In genomic region chr11:21495879-21496278, GRCh38 we compare ENCODE assay signal across 22 cellular contexts.
DNase-seq lines count a peak whose midpoint lies in the region; ATAC-seq, FAIRE-seq and TF ChIP-seq lines count a peak whose summit lies in the region.
"Had no signal": no experiment of that assay in that cellular context is flagged by ENCODE, and none has a peak within 500 bp of the region (broad histone marks: within the 10 kb centered on the region; RNA-seq: fewer than 3 reads in every experiment).

No MANE protein-coding gene starts in this region.

- 2% methylated on average over 1 of the region's 1 CpG for WGBS in HepG2 (ENCODE audit: low lambda C conversion rate)
- WGBS in right lobe of liver (ENCODE audit: insufficient coverage, low coverage, low lambda C conversion rate, missing lambda C conversion rate), result 44% methylated on average over 1 of the region's 1 CpG

- no peak overlapping the region for H3K4me2 ChIP-seq in HepG2 (ENCODE audit: low read depth, low read length)
- H3K4me2 ChIP-seq: A549; BLaER1 treated with 17β-estradiol and CSF1 and Interleukin-3, amounts not matched to agents 10 nM and 100 nM had no signal

- DNase-seq in HepG2 (ENCODE audit: low spot score), result no peak
- DNase-seq in right lobe of liver, result no peak
- DNase-seq in frontal cortex (ENCODE audit: low spot score in 2 of 2), result no peak
- DNase-seq in MCF 10A (ENCODE audit: unreplicated experiment), result no peak
- DNase-seq: AML-193; Caco-2; Calu3; CD4-positive, alpha-beta T cell; CD8-positive, alpha-beta T cell; DMS79 treated with DMSO at 0.1 percent for 48 hours; GF-D8 had no signal

- ATAC-seq in HepG2 (no peak), right lobe of liver (no peak), GM18907 (IDR thresholded peaks at IDR 0.05; ENCODE audit: unreplicated experiment) (no peak)
- ATAC-seq: A549; CD8-positive, alpha-beta T cell had no signal

- TF ChIP-seq POLR2A in HepG2 (IDR thresholded peaks at IDR 0.05; ENCODE audit: insufficient read depth in 1 of 2, low read depth in 2 of 2, low read length in 2 of 2) (no peak), right lobe of liver (IDR thresholded peaks at IDR 0.05) (no peak)

- no peaks in the 10 kb centered on the region for H3K36me3 Mint-ChIP-seq in MCF 10A (ENCODE audit: insufficient read depth, unreplicated experiment)
- H3K36me3 Mint-ChIP-seq: CD8-positive, alpha-beta T cell had no signal

- peaks cover 7% of the 10 kb centered on the region for H3K9me3 Mint-ChIP-seq in MCF 10A (ENCODE audit: unreplicated experiment)

- no peaks in the 10 kb centered on the region for H3K4me1 Mint-ChIP-seq in MCF 10A (ENCODE audit: insufficient read depth, unreplicated experiment)
- H3K4me1 Mint-ChIP-seq: B cell had no signal

- TF ChIP-seq CTCF in HepG2 (CRISPR knock-in tag; IDR thresholded peaks at IDR 0.05) (no peak), right lobe of liver (IDR thresholded peaks at IDR 0.05) (no peak), MCF 10A (IDR thresholded peaks at IDR 0.05; ENCODE audit: unreplicated experiment) (no peak)

- no peaks in the 10 kb centered on the region for H3K79me2 ChIP-seq in HepG2 (ENCODE audit: insufficient read depth, low read length)

- H3K9ac ChIP-seq in HepG2 (ENCODE audit: insufficient read depth, low read depth, low read length), result no peak overlapping the region
- H3K9ac ChIP-seq: BLaER1 treated with 17β-estradiol and CSF1 and Interleukin-3, amounts not matched to agents 10 nM and 100 nM had no signal

- no TSS peak for BruUV-seq in HepG2 (replicated peaks; lab: Mats Ljungman, UMichigan)
- BruUV-seq in MCF 10A (replicated peaks; lab: Mats Ljungman, UMichigan), result no TSS peak

- no peaks in the 10 kb centered on the region for H3K9me3 ChIP-seq in HepG2 (ENCODE audit: low read length)
- H3K9me3 ChIP-seq in right lobe of liver, result no peaks in the 10 kb centered on the region
- H3K9me3 ChIP-seq: A549, Caco-2 had no signal

- H3K27ac ChIP-seq in HepG2 (ENCODE audit: extremely low read length, insufficient read depth, low read length), result no peak overlapping the region
- H3K27ac ChIP-seq in right lobe of liver, result no peak overlapping the region
- H3K27ac ChIP-seq: 22Rv1; A549; BLaER1 treated with 17β-estradiol and CSF1 and Interleukin-3, amounts not matched to agents 10 nM and 100 nM; C4-2B had no signal

- H3K4me1 ChIP-seq in HepG2 (ENCODE audit: insufficient read depth, low read length) (no peaks in the 10 kb centered on the region), right lobe of liver (no peaks in the 10 kb centered on the region)
- H3K4me1 ChIP-seq: A549, Caco-2 had no signal

- intact Hi-C loops in HepG2 (cut with micrococcal nuclease; ENCODE audit: unreplicated experiment), result no loop called here
- intact Hi-C loops in right lobe of liver (cut with DNase I), result no loop called here
- intact Hi-C loops in MCF 10A (cut with micrococcal nuclease), result no loop called here

- no peak for TF ChIP-seq RAD21 in HepG2 (CRISPR knock-in tag; IDR thresholded peaks at IDR 0.05)

- no peaks in the 10 kb centered on the region for H4K20me1 ChIP-seq in HepG2 (ENCODE audit: insufficient read depth, low read length)
- H4K20me1 ChIP-seq: BLaER1 treated with 17β-estradiol and CSF1 and Interleukin-3, amounts not matched to agents 10 nM and 100 nM had no signal

- H2AFZ ChIP-seq in HepG2 (ENCODE audit: low read length), result no peak overlapping the region

- TF ChIP-seq EP300 in HepG2 (IDR thresholded peaks at IDR 0.05; ENCODE audit: low read depth in 2 of 2, low read length in 2 of 2), result no peak
- TF ChIP-seq EP300 in HepG2 (CRISPR knock-in tag; IDR thresholded peaks at IDR 0.05; ENCODE audit: borderline replicate concordance), result no peak

- H3K4me3 Mint-ChIP-seq in MCF 10A (ENCODE audit: unreplicated experiment), result no peak overlapping the region
- H3K4me3 Mint-ChIP-seq: B cell; CD4-positive, alpha-beta T cell; CD8-positive, alpha-beta T cell had no signal

- no peaks in the 10 kb centered on the region for H3K36me3 ChIP-seq in HepG2 (replicated peaks in 1 of 2; ENCODE audit: control insufficient read depth in 1 of 2, insufficient read depth in 2 of 2, low read length in 2 of 2)
- H3K36me3 ChIP-seq in right lobe of liver, result no peaks in the 10 kb centered on the region
- H3K36me3 ChIP-seq: BLaER1 treated with 17β-estradiol and CSF1 and Interleukin-3, amounts not matched to agents 10 nM and 100 nM had no signal

- in situ Hi-C loops in HepG2 (cut with HindIII; ENCODE audit: extremely low pct_ligation_motif_present, low pct_unique_long_range_greater_than_20kb), result no loop called here

- FAIRE-seq in HepG2 (lab: Jason Lieb, UNC) (no peak), frontal cortex (lab: Jason Lieb, UNC) (peak; percentile 19)
- FAIRE-seq: A549, D721Med, G401.6, GM12892, GM18507, GM19239 had no signal

- CTCF ChIA-PET in HepG2 (lab: Yijun Ruan, JAX; ENCODE audit: low intra/inter-chr PET ratio, low total read pairs) (no interaction called here), MCF 10A (lab: Yijun Ruan, JAX) (interaction anchor here (0.6 kb wide), 1 partner anchor 58 kb away, joined by 3 read pairs; no protein-coding TSS in a partner anchor)

- H3K27me3 Mint-ChIP-seq in MCF 10A (ENCODE audit: insufficient read depth, unreplicated experiment), result no peaks in the 10 kb centered on the region
- H3K27me3 Mint-ChIP-seq: B cell; CD4-positive, alpha-beta T cell had no signal

- POLR2A ChIA-PET in HepG2 (lab: Yijun Ruan, JAX) (no interaction called here), MCF 10A (lab: Yijun Ruan, JAX) (no interaction called here)

- H3K27me3 ChIP-seq in HepG2 (ENCODE audit: control insufficient read depth in 1 of 2, insufficient read depth in 2 of 2, low read length in 2 of 2) (no peaks in the 10 kb centered on the region), right lobe of liver (no peaks in the 10 kb centered on the region)

- no peak overlapping the region for H3K27ac Mint-ChIP-seq in MCF 10A (ENCODE audit: low read depth, unreplicated experiment)
- H3K27ac Mint-ChIP-seq: B cell; CD4-positive, alpha-beta T cell; CD8-positive, alpha-beta T cell had no signal

- H3K4me3 ChIP-seq in HepG2 (replicated peaks in 1 of 3; ENCODE audit: insufficient read depth in 1 of 3, low read depth in 2 of 3, low read length in 3 of 3) (no peak overlapping the region), right lobe of liver (no peak overlapping the region)
- H3K4me3 ChIP-seq: A549; BLaER1 treated with 17β-estradiol and CSF1 and Interleukin-3, amounts not matched to agents 10 nM and 100 nM had no signal

TF ChIP-seq in HepG2, 621 proteins besides CTCF, POLR2A, EP300 and RAD21:
- TF ChIP-seq HMGXB3 (CRISPR knock-in tag; IDR thresholded peaks at IDR 0.05; ENCODE audit: borderline replicate concordance), result no peak
- TF ChIP-seq RAD51 (IDR thresholded peaks at IDR 0.05; ENCODE audit: borderline replicate concordance), result peak; percentile 55; the same call in 1 of the 2 replicates
TF ChIP-seq in HepG2: peak in this region for 1.
